Comparison of ENCODE assay signal across 11 cellular contexts in the genomic region with DNA sequence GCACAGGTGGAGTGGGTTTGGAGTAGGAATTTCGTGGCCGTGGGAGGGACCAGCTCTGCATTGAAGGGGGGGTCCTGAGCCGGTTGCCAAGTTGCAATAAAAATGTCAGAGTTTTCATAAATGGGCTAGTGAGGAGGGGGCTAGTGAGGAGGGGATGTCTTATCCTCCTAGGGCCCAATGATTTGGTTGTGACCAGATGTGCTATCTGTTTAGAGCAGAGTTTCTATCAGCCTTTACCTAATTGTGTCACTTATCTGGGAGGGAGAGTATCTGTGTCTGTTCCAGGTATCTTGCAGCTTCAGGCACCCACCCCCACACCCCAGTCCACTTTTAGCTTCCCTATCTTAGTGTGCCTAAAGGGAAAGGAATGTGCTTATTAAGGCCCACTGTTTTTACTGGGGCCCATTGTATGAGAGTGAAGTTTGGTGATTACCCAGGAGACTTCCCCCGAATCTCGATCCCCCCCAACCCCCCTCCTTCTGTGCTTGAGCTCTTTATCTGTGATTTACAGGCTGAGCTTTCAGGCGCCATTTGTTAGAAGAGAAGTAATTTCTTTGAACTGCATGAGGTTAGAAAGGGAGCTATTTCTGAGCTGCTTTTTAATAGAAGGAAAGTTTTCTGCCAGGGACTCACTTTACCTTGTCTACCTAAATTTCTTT. TPM values are rescaled to one million over a fixed set of nuclear protein-coding genes. Genes with fewer than 3 reads are reported as not detected.
DNase-seq lines count a peak whose midpoint lies in the region; ATAC-seq and TF ChIP-seq lines count a peak whose summit lies in the region.
"Had no signal": no experiment of that assay in that cellular context is flagged by ENCODE, and none has a peak within 500 bp of the region (broad histone marks: within the 10 kb centered on the region; RNA-seq: fewer than 3 reads in every experiment).

No MANE protein-coding gene starts in this region.

- no peak overlapping the region for H3K4me3 ChIP-seq in thoracic aorta

- H3K27me3 Mint-ChIP-seq in activated naive CD8-positive, alpha-beta T cell treated with anti-CD3 and anti-CD28 coated beads, Interleukin-2, amount 10 ng/mL, durations not matched to agents 7 days and 5 days: peaks cover 6% of the 10 kb centered on the region
- H3K27me3 Mint-ChIP-seq in activated naive CD8-positive, alpha-beta T cell treated with anti-CD3 and anti-CD28 coated beads, Interleukin-2, amount 50 U/mL, for 24 hours: peaks cover 24% of the 10 kb centered on the region

- TF ChIP-seq CTCF in thoracic aorta (IDR thresholded peaks at IDR 0.05): no peak

- no peaks in the 10 kb centered on the region for H3K36me3 ChIP-seq in thoracic aorta

- POLR2A ChIA-PET in activated naive CD8-positive, alpha-beta T cell treated with anti-CD3 and anti-CD28 coated beads, Interleukin-2, amount 10 ng/mL, durations not matched to agents 7 days and 5 days (lab: Charles Lee): interaction anchor here (0.7 to 4.4 kb wide), 5 partner anchors 23 to 143 kb away, joined by 3 to 25 read pairs (median 3); a partner anchor contains a TSS

- peak overlapping the region; percentile 44 for H3K4me3 Mint-ChIP-seq in activated naive CD8-positive, alpha-beta T cell treated with anti-CD3 and anti-CD28 coated beads, Interleukin-2, amount 10 ng/mL, durations not matched to agents 7 days and 5 days
- no peak overlapping the region for H3K4me3 Mint-ChIP-seq in activated naive CD8-positive, alpha-beta T cell treated with anti-CD3 and anti-CD28 coated beads, Interleukin-2, amount 50 U/mL, for 24 hours

- H3K27me3 ChIP-seq in thoracic aorta (replicated peaks; ENCODE audit: insufficient read depth): no peaks in the 10 kb centered on the region

- no peak for ATAC-seq in activated naive CD8-positive, alpha-beta T cell treated with anti-CD3 and anti-CD28 coated beads, Interleukin-2, amount 10 ng/mL, durations not matched to agents 7 days and 5 days (ENCODE audit: low read depth)
- no peak for ATAC-seq in activated naive CD8-positive, alpha-beta T cell treated with anti-CD3 and anti-CD28 coated beads, Interleukin-2, amount 50 U/mL, for 24 hours
- no peak for ATAC-seq in thoracic aorta (ENCODE audit: insufficient number of reproducible peaks, low FRiP score, low read depth)

- peak overlapping the region; percentile 27 for H3K27ac ChIP-seq in epithelial cell of prostate
- H3K27ac ChIP-seq in thoracic aorta: peak overlapping the region; percentile 68 to 79

- peaks cover 30 to 38% of the 10 kb centered on the region in 2 donors for H3K4me1 ChIP-seq in thoracic aorta (ENCODE audit: control insufficient read depth in 1 of 2, low read depth in 2 of 2)

- DNase-seq in activated naive CD8-positive, alpha-beta T cell treated with anti-CD3 and anti-CD28 coated beads, Interleukin-2, amount 10 ng/mL, durations not matched to agents 7 days and 5 days: peak; percentile 10
- no peak for DNase-seq in activated naive CD8-positive, alpha-beta T cell treated with anti-CD3 and anti-CD28 coated beads, Interleukin-2, amount 50 U/mL, for 24 hours
- peak; percentile 45 for DNase-seq in RPMI7951 (ENCODE audit: low read depth)
- no peak for DNase-seq in epithelial cell of prostate (ENCODE audit: low read depth, low spot score)
- no peak for DNase-seq in thoracic aorta (ENCODE audit: low spot score)
- no peak for DNase-seq in NCI-H748 (lab: John Stamatoyannopoulos, UW; ENCODE audit: unreplicated experiment)
- no peak for DNase-seq in NCI-H446 (lab: John Stamatoyannopoulos, UW)
- no peak for DNase-seq in foreskin melanocyte
- DNase-seq: activated T-cell treated with anti-CD3 and anti-CD28 coated beads, Interleukin-2, amount 50 U/mL, for 1 hour; dermis blood vessel endothelial cell; hypothalamus had no signal

- no peaks in the 10 kb centered on the region for H3K9me3 ChIP-seq in thoracic aorta

- H3K4me1 Mint-ChIP-seq in activated naive CD8-positive, alpha-beta T cell treated with anti-CD3 and anti-CD28 coated beads, Interleukin-2, amount 10 ng/mL, durations not matched to agents 7 days and 5 days: peaks cover 43% of the 10 kb centered on the region
- peaks cover 52% of the 10 kb centered on the region for H3K4me1 Mint-ChIP-seq in activated naive CD8-positive, alpha-beta T cell treated with anti-CD3 and anti-CD28 coated beads, Interleukin-2, amount 50 U/mL, for 24 hours

- H3K9me3 Mint-ChIP-seq in activated naive CD8-positive, alpha-beta T cell treated with anti-CD3 and anti-CD28 coated beads, Interleukin-2, amount 10 ng/mL, durations not matched to agents 7 days and 5 days: peaks cover 12% of the 10 kb centered on the region
- peaks cover 5% of the 10 kb centered on the region for H3K9me3 Mint-ChIP-seq in activated naive CD8-positive, alpha-beta T cell treated with anti-CD3 and anti-CD28 coated beads, Interleukin-2, amount 50 U/mL, for 24 hours

- H3K27ac Mint-ChIP-seq in activated naive CD8-positive, alpha-beta T cell treated with anti-CD3 and anti-CD28 coated beads, Interleukin-2, amount 10 ng/mL, durations not matched to agents 7 days and 5 days: peak overlapping the region; percentile 80
- H3K27ac Mint-ChIP-seq in activated naive CD8-positive, alpha-beta T cell treated with anti-CD3 and anti-CD28 coated beads, Interleukin-2, amount 50 U/mL, for 24 hours: no peak overlapping the region

- peaks cover 28% of the 10 kb centered on the region for H3K36me3 Mint-ChIP-seq in activated naive CD8-positive, alpha-beta T cell treated with anti-CD3 and anti-CD28 coated beads, Interleukin-2, amount 10 ng/mL, durations not matched to agents 7 days and 5 days
- H3K36me3 Mint-ChIP-seq in activated naive CD8-positive, alpha-beta T cell treated with anti-CD3 and anti-CD28 coated beads, Interleukin-2, amount 50 U/mL, for 24 hours (ENCODE audit: low read depth): peaks cover 2% of the 10 kb centered on the region

RNA-seq across cellular contexts. Expression of a gene that starts 42.6 kb away (rescaled TPM):
- 10 to 100 TPM; 16.0 to 16.7 TPM for total RNA-seq in activated naive CD8-positive, alpha-beta T cell treated with anti-CD3 and anti-CD28 coated beads, Interleukin-2, amount 10 ng/mL, durations not matched to agents 7 days and 5 days
- 17.9 and 32.4 TPM in 2 replicates for total RNA-seq in RPMI7951 (2014; rRNA removed; shearing (Covaris generic))
- total RNA-seq in thoracic aorta: 10 to 100 TPM in 1 of 2 donors, 1 to 10 TPM in 1; 8.5 to 13.7 TPM

Comparison
In these comparisons a context has a peak if more than half of its experiments do, and no peak if none do; other contexts are left out.
1. DNase-seq: peak in activated naive CD8-positive, alpha-beta T cell treated with anti-CD3 and anti-CD28 coated beads, Interleukin-2, amount 10 ng/mL, durations not matched to agents 7 days and 5 days (single experiment) and RPMI7951 (single experiment); none in activated naive CD8-positive, alpha-beta T cell treated with anti-CD3 and anti-CD28 coated beads, Interleukin-2, amount 50 U/mL, for 24 hours (single experiment), epithelial cell of prostate (single experiment), thoracic aorta (single experiment), NCI-H748 (single experiment), NCI-H446 (0 of 2) and foreskin melanocyte (single experiment).